22 cellular contexts compared by ENCODE assay signal in the genomic region with DNA sequence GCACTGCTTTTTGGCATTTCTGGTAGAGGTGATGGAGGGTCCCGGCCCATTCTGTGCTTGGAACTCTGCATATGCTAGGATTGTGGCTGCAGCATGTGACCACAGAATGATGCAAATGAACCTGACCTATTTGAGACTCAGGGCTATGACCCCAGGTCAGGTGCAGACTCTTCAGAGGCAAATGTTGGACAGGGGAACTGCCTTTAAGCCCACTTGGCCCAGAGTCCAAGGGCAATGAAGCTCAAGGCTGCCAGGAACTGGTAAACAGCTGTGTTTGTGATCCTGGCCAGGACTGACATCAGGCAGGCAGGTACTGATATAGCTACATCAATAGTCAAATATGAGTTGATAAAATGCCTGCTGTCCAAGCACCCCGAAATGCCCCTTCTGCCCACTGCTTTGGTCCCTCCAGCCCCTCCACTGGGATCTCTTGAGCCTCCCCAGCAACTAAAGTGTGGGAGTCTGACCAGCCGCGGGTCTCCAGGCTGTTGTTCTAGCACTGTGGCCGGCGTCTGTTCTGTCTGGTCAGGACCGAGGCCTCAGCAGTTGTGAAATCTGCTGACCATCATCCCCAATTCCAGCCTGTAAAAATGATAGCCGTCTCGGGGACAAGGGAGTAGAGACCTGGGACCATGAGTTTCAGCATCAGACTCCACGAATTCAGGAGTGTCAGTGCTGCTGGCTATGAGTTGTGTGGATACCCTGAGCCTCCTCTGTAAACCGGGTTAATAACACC.
"Had no signal": no experiment of that assay in that cellular context is flagged by ENCODE, and none has a peak within 500 bp of the region (broad histone marks: within the 10 kb centered on the region; RNA-seq: fewer than 3 reads in every experiment).

No MANE protein-coding gene starts in this region.

- H3K4me1 ChIP-seq: Peyer's patch had no signal

- H3K4me3 ChIP-seq: Peyer's patch had no signal

- H3K36me3 ChIP-seq: Peyer's patch had no signal

- H3K27ac ChIP-seq: Peyer's patch, RWPE1 had no signal

- DNase-seq: activated CD4-positive, alpha-beta T cell treated with anti-CD3 and anti-CD28 coated beads for 4 hours; activated CD8-positive, alpha-beta memory T cell treated with anti-CD3 and anti-CD28 coated beads, Interleukin-2, amount 50 U/mL, for 4 hours; activated CD8-positive, alpha-beta T cell treated with anti-CD3 and anti-CD28 coated beads for 36 hours; activated gamma-delta T cell treated with Interleukin-2 at 50 U/mL for 16 hours; activated naive CD4-positive, alpha-beta T cell treated with anti-CD3 and anti-CD28 coated beads, Interleukin-2, amount 10 ng/mL, durations not matched to agents 7 days and 5 days; activated naive CD8-positive, alpha-beta T cell treated with anti-CD3 and anti-CD28 coated beads for 36 hours; activated T-cell treated with anti-CD3 and anti-CD28 coated beads, Interleukin-2, amount 50 U/mL, for 72 hours; central memory CD4-positive, alpha-beta T cell; Kasumi-1; KBM-7; NCI-H1105; NCI-H1436; NCI-H1694 treated with DMSO at 0.1 percent for 48 hours; NCI-H2081 treated with DMSO at 0.1 percent for 48 hours; NCI-H446; NCI-H524 treated with DMSO at 0.1 percent for 48 hours; NCI-H748 treated with DMSO at 0.1 percent for 48 hours; NK-92 treated with Interleukin-12 subunit alpha and Interleukin-12 subunit beta, amount 100 ng/mL, for 24 hours; SHP77 treated with DMSO at 0.1 percent for 48 hours had no signal

- H3K9me3 ChIP-seq: Peyer's patch had no signal

- H3K27me3 ChIP-seq: Peyer's patch had no signal

- ATAC-seq: activated CD4-positive, CD25-positive, alpha-beta regulatory T cell treated with anti-CD3 and anti-CD28 coated beads, Interleukin-2, amount 50 U/mL, for 24 hours; activated CD8-positive, alpha-beta T cell treated with anti-CD3 and anti-CD28 coated beads for 36 hours; activated T-cell treated with anti-CD3 and anti-CD28 coated beads, Interleukin-2, amount 50 U/mL, for 72 hours had no signal
